In genomic region chr16:81505011-81505660, GRCh38 we compare ENCODE assay signal across 9 cellular contexts.
DNase-seq lines count a peak whose midpoint lies in the region; ATAC-seq and TF ChIP-seq lines count a peak whose summit lies in the region.
"Had no signal": no experiment of that assay in that cellular context is flagged by ENCODE, and none has a peak within 500 bp of the region (broad histone marks: within the 10 kb centered on the region; RNA-seq: fewer than 3 reads in every experiment).

No MANE protein-coding gene starts in this region.

- H3K4me2 ChIP-seq in HCT116 (ENCODE audit: low read length), result peak overlapping the region; percentile 2; the same call in 1 of the 2 replicates

- H3K27me3 ChIP-seq in HCT116 (ENCODE audit: insufficient read depth, low read length) (no peaks in the 10 kb centered on the region), tibial artery (no peaks in the 10 kb centered on the region)
- H3K27me3 ChIP-seq: adrenal gland had no signal

- H3K27ac ChIP-seq in HCT116 (ENCODE audit: low read depth, low read length) (no peak overlapping the region), tibial artery (no peak overlapping the region)

- CTCF ChIA-PET in HCT116 (lab: Charles Lee), result no interaction called here

- POLR2A ChIA-PET in HCT116 (lab: Charles Lee), result no interaction called here

- peaks cover 90% of the 10 kb centered on the region for H3K79me2 ChIP-seq in HCT116 (ENCODE audit: insufficient read depth, low read length)

- BruUV-seq in HCT116 (replicated peaks; lab: Mats Ljungman, UMichigan), result no TSS peak

- RAD21 ChIA-PET in HCT116 (lab: Charles Lee; ENCODE audit: low non-redundant PET in 1 of 2, low total read pairs in 2 of 2, uncharacterized antibody in 2 of 2, unreplicated experiment in 2 of 2), result no interaction called here

- H3K4me3 ChIP-seq in HCT116 (replicated peaks in 1 of 2; ENCODE audit: low read depth in 1 of 2, low read length in 2 of 2) (no peak overlapping the region), tibial artery (no peak overlapping the region)
- H3K4me3 ChIP-seq: adrenal gland had no signal

- peak; percentile 44 for DNase-seq in HCT116 (ENCODE audit: low read depth, low spot score)
- peak; percentile 69 for DNase-seq in NOMO-1 treated with dmso at 0.1 percent for 144 hours (lab: John Stamatoyannopoulos, UW; ENCODE audit: unreplicated experiment)
- peak; percentile 83 for DNase-seq in kidney tubule cell (ENCODE audit: low spot score)
- no peak for DNase-seq in NCI-H146 treated with DMSO at 0.1 percent for 48 hours (lab: John Stamatoyannopoulos, UW; ENCODE audit: unreplicated experiment)
- no peak for DNase-seq in NCI-H2227 (lab: John Stamatoyannopoulos, UW; ENCODE audit: unreplicated experiment)
- DNase-seq in tibial artery, result no peak
- DNase-seq in stimulated activated CD4-positive, alpha-beta T cell treated with anti-CD3 and anti-CD28 coated beads, Interleukin-12 subunit alpha, Interleukin-12 subunit beta, amount 100 ng/mL, for 4 hours, result no peak

- no peak overlapping the region for H2AFZ ChIP-seq in HCT116 (ENCODE audit: low read depth, low read length, poor library complexity, severe bottlenecking)

- no peak for TF ChIP-seq CTCF in HCT116 (IDR thresholded peaks at IDR 0.05 in 2 of 3, conservative IDR thresholded peaks at IDR 0.05 in 1 of 3; ENCODE audit: borderline replicate concordance in 1 of 3, insufficient read depth in 1 of 3, low read depth in 2 of 3, low read length in 2 of 3)
- no peak for TF ChIP-seq CTCF in tibial artery (IDR thresholded peaks at IDR 0.05)

- no peak for TF ChIP-seq POLR2A in HCT116 (IDR thresholded peaks at IDR 0.05; ENCODE audit: borderline replicate concordance, extremely low read depth, insufficient read depth, insufficient read length)

- no peak for TF ChIP-seq RAD21 in HCT116 (IDR thresholded peaks at IDR 0.05; ENCODE audit: low read depth)

- H3K9me3 ChIP-seq in HCT116 (ENCODE audit: control insufficient read depth in 1 of 2, insufficient read depth in 1 of 2, low read depth in 1 of 2, low read length in 2 of 2), result no peaks in the 10 kb centered on the region
- H3K9me3 ChIP-seq in tibial artery, result no peaks in the 10 kb centered on the region
- H3K9me3 ChIP-seq: adrenal gland had no signal

- ATAC-seq in GM18498 (IDR thresholded peaks at IDR 0.05; ENCODE audit: unreplicated experiment) (peak; percentile 92), HCT116 (peak; percentile 89)

- peak overlapping the region; percentile 9; the same call in 1 of the 2 replicates for H3K9ac ChIP-seq in HCT116 (ENCODE audit: low read length)

- H4K20me1 ChIP-seq in HCT116 (ENCODE audit: insufficient read depth), result no peaks in the 10 kb centered on the region

- no peaks in the 10 kb centered on the region for H3K9me2 ChIP-seq in HCT116 (ENCODE audit: insufficient read depth)

- peaks cover 14 to 57% of the 10 kb centered on the region in 2 experiments for H3K4me1 ChIP-seq in HCT116 (ENCODE audit: control insufficient read depth in 1 of 2, insufficient read depth in 2 of 2, low read length in 2 of 2)
- H3K4me1 ChIP-seq in tibial artery, result peaks cover 0 to 11% (median 6%) of the 10 kb centered on the region in 4 donors

- intact Hi-C loops in HCT116 (cut with micrococcal nuclease) (no loop called here), tibial artery (cut with DNase I; ENCODE audit: low total_unique reads) (no loop called here)

- H3K36me3 ChIP-seq in HCT116 (ENCODE audit: control insufficient read depth in 1 of 2, insufficient read depth in 2 of 2, low read length in 2 of 2), result peaks cover 0 to 7% of the 10 kb centered on the region in 2 experiments; a peak in 1 of 4 replicates
- no peaks in the 10 kb centered on the region for H3K36me3 ChIP-seq in tibial artery
- H3K36me3 ChIP-seq: adrenal gland had no signal

TF ChIP-seq in HCT116, 20 proteins besides CTCF, POLR2A, EP300 and RAD21:
- TF ChIP-seq SRF (IDR thresholded peaks at IDR 0.05; ENCODE audit: low read depth) (no peak), MAX (IDR thresholded peaks at IDR 0.05) (peak; percentile 45; the same call in 1 of the 2 replicates)

Comparison
In these comparisons a context has a peak if more than half of its experiments do, and no peak if none do; other contexts are left out.
1. DNase-seq: peak in HCT116 (single experiment), NOMO-1 treated with dmso at 0.1 percent for 144 hours (single experiment) and kidney tubule cell (single experiment); none in NCI-H146 treated with DMSO at 0.1 percent for 48 hours (single experiment), NCI-H2227 (single experiment), tibial artery (0 of 2) and stimulated activated CD4-positive, alpha-beta T cell treated with anti-CD3 and anti-CD28 coated beads, Interleukin-12 subunit alpha, Interleukin-12 subunit beta, amount 100 ng/mL, for 4 hours (single experiment).